26 cellular contexts compared by ENCODE assay signal in the genomic region with DNA sequence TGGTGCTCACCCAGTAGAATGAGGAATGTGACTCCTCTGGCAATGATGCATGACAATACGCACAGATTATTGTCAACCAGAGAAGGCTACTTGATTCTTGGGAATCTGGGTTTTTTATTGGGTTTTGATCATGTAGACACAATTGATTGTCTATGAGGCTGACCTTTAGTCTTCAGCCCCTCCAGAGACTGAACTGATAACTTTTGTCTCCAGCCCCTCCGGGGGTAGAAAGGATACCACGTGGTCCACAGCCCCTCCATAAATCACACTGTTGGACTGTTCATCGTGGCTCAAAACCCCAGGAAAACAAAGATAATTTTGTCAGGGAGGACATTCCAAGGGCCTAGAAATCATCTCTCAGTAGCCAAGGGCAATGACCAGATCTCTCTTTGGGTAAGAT. TPM values are rescaled to one million over a fixed set of nuclear protein-coding genes. Genes with fewer than 3 reads are reported as not detected.
DNase-seq lines count a peak whose midpoint lies in the region; FAIRE-seq and TF ChIP-seq lines count a peak whose summit lies in the region.
"Had no signal": no experiment of that assay in that cellular context is flagged by ENCODE, and none has a peak within 500 bp of the region (broad histone marks: within the 10 kb centered on the region; RNA-seq: fewer than 3 reads in every experiment).

No MANE protein-coding gene starts in this region.

- no peaks in the 10 kb centered on the region for H3K27me3 ChIP-seq in bronchial epithelial cell (ENCODE audit: control insufficient read depth, insufficient read depth, low read length)
- H3K27me3 ChIP-seq: BE2C; BLaER1 treated with 17β-estradiol and CSF1 and Interleukin-3, amounts not matched to agents 10 nM and 100 nM had no signal

- H3K27ac Mint-ChIP-seq in type B pancreatic cell = peak overlapping the region; percentile 44
- H3K27ac Mint-ChIP-seq: CD14-positive monocyte; CD4-positive, alpha-beta T cell; CD8-positive, alpha-beta memory T cell had no signal

- no peak overlapping the region for H3K4me3 ChIP-seq in bronchial epithelial cell (ENCODE audit: low read depth, low read length)
- H3K4me3 ChIP-seq: A549; BLaER1 treated with 17β-estradiol and CSF1 and Interleukin-3, amounts not matched to agents 10 nM and 100 nM; GM23248 had no signal

- no peaks in the 10 kb centered on the region for H3K36me3 ChIP-seq in bronchial epithelial cell (ENCODE audit: control insufficient read depth, insufficient read depth, low read length)
- H3K36me3 ChIP-seq: BE2C; BLaER1 treated with 17β-estradiol and CSF1 and Interleukin-3, amounts not matched to agents 10 nM and 100 nM had no signal

- FAIRE-seq in bronchial epithelial cell (lab: Jason Lieb, UNC) = peak; percentile 32
- FAIRE-seq: A549, GM12891, H1 had no signal

- H3K4me3 Mint-ChIP-seq in type B pancreatic cell = no peak overlapping the region
- H3K4me3 Mint-ChIP-seq: CD14-positive monocyte; CD4-positive, alpha-beta T cell; CD8-positive, alpha-beta memory T cell had no signal

- peaks cover 4% of the 10 kb centered on the region for H3K9me3 Mint-ChIP-seq in type B pancreatic cell
- H3K9me3 Mint-ChIP-seq: CD14-positive monocyte; CD4-positive, alpha-beta T cell; CD8-positive, alpha-beta memory T cell had no signal

- H3K4me1 Mint-ChIP-seq in type B pancreatic cell (ENCODE audit: unreplicated experiment) = peaks cover 5% of the 10 kb centered on the region
- H3K4me1 Mint-ChIP-seq: CD14-positive monocyte; CD8-positive, alpha-beta memory T cell had no signal

- H3K36me3 Mint-ChIP-seq in type B pancreatic cell = no peaks in the 10 kb centered on the region
- H3K36me3 Mint-ChIP-seq: CD14-positive monocyte; CD8-positive, alpha-beta memory T cell had no signal

- in situ Hi-C loops in GM13976 (cut with MboI; ENCODE audit: low sequenced_read_pairs, unreplicated experiment) = no loop called here

- H3K27me3 Mint-ChIP-seq in type B pancreatic cell = no peaks in the 10 kb centered on the region
- H3K27me3 Mint-ChIP-seq: CD4-positive, alpha-beta T cell had no signal

- TF ChIP-seq CTCF in bronchial epithelial cell (IDR thresholded peaks at IDR 0.05; ENCODE audit: insufficient read depth, low read length, severe bottlenecking) = no peak
- TF ChIP-seq CTCF in type B pancreatic cell (conservative IDR thresholded peaks at IDR 0.05) = no peak
- TF ChIP-seq CTCF in GM13976 (IDR thresholded peaks at IDR 0.05; ENCODE audit: borderline replicate concordance, control extremely low read depth, extremely low read depth, insufficient read depth, missing control alignments) = no peak

- DNase-seq in DMS53 (lab: John Stamatoyannopoulos, UW) (peak; percentile 19), DMS53 treated with DMSO at 0.1 percent for 48 hours (lab: John Stamatoyannopoulos, UW; ENCODE audit: unreplicated experiment) (no peak), bronchial epithelial cell (ENCODE audit: low read depth) (no peak), kidney tubule cell (ENCODE audit: low spot score) (peak; percentile 36), type B pancreatic cell (ENCODE audit: extremely low spot score, unreplicated experiment) (no peak), inferior parietal cortex (ENCODE audit: extremely low spot score) (no peak), T1000 (lab: John Stamatoyannopoulos, UW) (no peak), GM13976 (ENCODE audit: low spot score) (no peak)
- DNase-seq: 8988T; ACHN; AML-193; BE2C; Calu3; CD4-positive, alpha-beta T cell; CD8-positive, alpha-beta memory T cell; DMS79; EL; GF-D8; GM23248; H7; HCEC 1CT had no signal

RNA-seq across cellular contexts. Expression of gene ADGRF5, which starts 57.5 kb away (rescaled TPM):
- total RNA-seq in bronchial epithelial cell (not detected in 2 replicates), type B pancreatic cell (ENCODE audit: low replicate concordance) (0.58 and 1.2 TPM in 2 replicates)
- total RNA-seq: CD4-positive, alpha-beta T cell; CD8-positive, alpha-beta memory T cell had no signal

Comparison
In these comparisons a context has a peak if more than half of its experiments do, and no peak if none do; other contexts are left out.
1. DNase-seq: peak in DMS53 (single experiment) and kidney tubule cell (single experiment); none in DMS53 treated with DMSO at 0.1 percent for 48 hours (single experiment), bronchial epithelial cell (single experiment), type B pancreatic cell (single experiment), inferior parietal cortex (single experiment), T1000 (single experiment) and GM13976 (single experiment).